In genomic region chr1:241990040-241990439, GRCh38 we compare ENCODE assay signal across 9 cellular contexts. TPM values are rescaled to one million over a fixed set of nuclear protein-coding genes. Genes with fewer than 3 reads are reported as not detected.
DNase-seq lines count a peak whose midpoint lies in the region; ATAC-seq, FAIRE-seq and TF ChIP-seq lines count a peak whose summit lies in the region.
"Had no signal": no experiment of that assay in that cellular context is flagged by ENCODE, and none has a peak within 500 bp of the region (broad histone marks: within the 10 kb centered on the region; RNA-seq: fewer than 3 reads in every experiment).

No MANE protein-coding gene starts in this region.

- H3K9me3 ChIP-seq in astrocyte (ENCODE audit: insufficient read depth, low read depth, low read length) (no peaks in the 10 kb centered on the region), tibial artery (no peaks in the 10 kb centered on the region)

- no peaks in the 10 kb centered on the region for H3K36me3 Mint-ChIP-seq in astrocyte (ENCODE audit: low read depth, unreplicated experiment)
- H3K36me3 Mint-ChIP-seq in activated CD8-positive, alpha-beta memory T cell treated with anti-CD3 and anti-CD28 coated beads, Interleukin-2, amount 10 ng/mL, durations not matched to agents 7 days and 5 days: no peaks in the 10 kb centered on the region

- no peak overlapping the region for H3K4me2 ChIP-seq in astrocyte (ENCODE audit: low read length)

- ATAC-seq in activated CD8-positive, alpha-beta memory T cell treated with anti-CD3 and anti-CD28 coated beads, Interleukin-2, amount 10 ng/mL, durations not matched to agents 7 days and 5 days: no peak

- H3K27me3 Mint-ChIP-seq in astrocyte (ENCODE audit: low read depth, unreplicated experiment): no peaks in the 10 kb centered on the region
- H3K27me3 Mint-ChIP-seq in activated CD8-positive, alpha-beta memory T cell treated with anti-CD3 and anti-CD28 coated beads, Interleukin-2, amount 10 ng/mL, durations not matched to agents 7 days and 5 days: no peaks in the 10 kb centered on the region

- FAIRE-seq in astrocyte (lab: Jason Lieb, UNC): no peak

- no peaks in the 10 kb centered on the region for H4K20me1 ChIP-seq in astrocyte (ENCODE audit: insufficient read depth, low read length)

- H2AFZ ChIP-seq in astrocyte (ENCODE audit: low read depth, low read length): no peak overlapping the region

- no peaks in the 10 kb centered on the region for H3K79me2 ChIP-seq in astrocyte (ENCODE audit: insufficient read depth, low read length)

- H3K27me3 ChIP-seq in astrocyte (ENCODE audit: insufficient read depth, low read length) (no peaks in the 10 kb centered on the region), tibial artery (no peaks in the 10 kb centered on the region)

- H3K9me3 Mint-ChIP-seq in astrocyte (ENCODE audit: unreplicated experiment): no peaks in the 10 kb centered on the region
- H3K9me3 Mint-ChIP-seq in activated CD8-positive, alpha-beta memory T cell treated with anti-CD3 and anti-CD28 coated beads, Interleukin-2, amount 10 ng/mL, durations not matched to agents 7 days and 5 days (ENCODE audit: low read depth): no peaks in the 10 kb centered on the region

- H3K4me1 Mint-ChIP-seq in astrocyte (ENCODE audit: low read depth, unreplicated experiment): peaks cover 13% of the 10 kb centered on the region
- no peaks in the 10 kb centered on the region for H3K4me1 Mint-ChIP-seq in activated CD8-positive, alpha-beta memory T cell treated with anti-CD3 and anti-CD28 coated beads, Interleukin-2, amount 10 ng/mL, durations not matched to agents 7 days and 5 days

- no peak overlapping the region for H3K9ac ChIP-seq in astrocyte (ENCODE audit: low read length)

- peaks cover 5% of the 10 kb centered on the region for H3K4me1 ChIP-seq in astrocyte (ENCODE audit: insufficient read depth, low read length)
- no peaks in the 10 kb centered on the region for H3K4me1 ChIP-seq in tibial artery

- TF ChIP-seq CTCF in astrocyte (IDR thresholded peaks at IDR 0.05; ENCODE audit: insufficient read depth, low read depth, low read length) (no peak), tibial artery (IDR thresholded peaks at IDR 0.05) (no peak)

- DNase-seq in HS-27A (ENCODE audit: low read depth) (peak; percentile 88), astrocyte (ENCODE audit: low read depth) (peak; percentile 92), iPS-NIHi7 (ENCODE audit: extremely low spot score) (peak; percentile 45), tibial artery (peak; percentile 76 to 77), HUDEP-2 (lab: John Stamatoyannopoulos, UW; ENCODE audit: unreplicated experiment in 76 of 76) (no peak), OCI-M1 (lab: John Stamatoyannopoulos, UW) (no peak)
- DNase-seq in activated CD8-positive, alpha-beta memory T cell treated with anti-CD3 and anti-CD28 coated beads, Interleukin-2, amount 10 ng/mL, durations not matched to agents 7 days and 5 days: no peak
- DNase-seq: foreskin melanocyte had no signal

- H3K4me3 Mint-ChIP-seq in astrocyte (ENCODE audit: unreplicated experiment): no peak overlapping the region
- no peak overlapping the region for H3K4me3 Mint-ChIP-seq in activated CD8-positive, alpha-beta memory T cell treated with anti-CD3 and anti-CD28 coated beads, Interleukin-2, amount 10 ng/mL, durations not matched to agents 7 days and 5 days

- intact Hi-C loops in tibial artery (cut with DNase I; ENCODE audit: low total_unique reads): no loop called here

- H3K4me3 ChIP-seq in astrocyte (ENCODE audit: insufficient read depth, low read depth, low read length): no peak overlapping the region
- no peak overlapping the region for H3K4me3 ChIP-seq in tibial artery

- H3K27ac ChIP-seq in astrocyte (ENCODE audit: low read depth, low read length): no peak overlapping the region
- no peak overlapping the region for H3K27ac ChIP-seq in tibial artery

- CTCF ChIA-PET in activated CD8-positive, alpha-beta memory T cell treated with anti-CD3 and anti-CD28 coated beads, Interleukin-2, amount 10 ng/mL, durations not matched to agents 7 days and 5 days (lab: Charles Lee): no interaction called here

- H3K36me3 ChIP-seq in astrocyte (ENCODE audit: insufficient read depth, low read length) (no peaks in the 10 kb centered on the region), tibial artery (no peaks in the 10 kb centered on the region)

- H3K27ac Mint-ChIP-seq in astrocyte (ENCODE audit: unreplicated experiment): no peak overlapping the region
- no peak overlapping the region for H3K27ac Mint-ChIP-seq in activated CD8-positive, alpha-beta memory T cell treated with anti-CD3 and anti-CD28 coated beads, Interleukin-2, amount 10 ng/mL, durations not matched to agents 7 days and 5 days

RNA-seq across cellular contexts. Expression of gene MAP1LC3C, which starts 8.9 kb away (rescaled TPM):
- total RNA-seq in astrocyte: 3.4 and 9.9 TPM in 2 replicates
- total RNA-seq in activated CD8-positive, alpha-beta memory T cell treated with anti-CD3 and anti-CD28 coated beads, Interleukin-2, amount 10 ng/mL, durations not matched to agents 7 days and 5 days: not detected
- total RNA-seq: T-helper 1 cell treated with Interleukin-12 subunit alpha and Interleukin-12 subunit beta and Interleukin-4 antibody, amounts not matched to agents 30 ng/mL and 1 ng/mL, for 36 hours had no signal

RNA-seq across cellular contexts. Expression of gene BECN2, which starts 32.5 kb away (rescaled TPM):
- total RNA-seq in astrocyte: not detected in 2 replicates
- total RNA-seq in activated CD8-positive, alpha-beta memory T cell treated with anti-CD3 and anti-CD28 coated beads, Interleukin-2, amount 10 ng/mL, durations not matched to agents 7 days and 5 days: not detected
- total RNA-seq: T-helper 1 cell treated with Interleukin-12 subunit alpha and Interleukin-12 subunit beta and Interleukin-4 antibody, amounts not matched to agents 30 ng/mL and 1 ng/mL, for 36 hours had no signal

Comparison
In these comparisons a context has a peak if more than half of its experiments do, and no peak if none do; other contexts are left out.
1. DNase-seq: peak in HS-27A (single experiment), astrocyte (single experiment), iPS-NIHi7 (single experiment) and tibial artery (2 of 2); none in activated CD8-positive, alpha-beta memory T cell treated with anti-CD3 and anti-CD28 coated beads, Interleukin-2, amount 10 ng/mL, durations not matched to agents 7 days and 5 days (single experiment), HUDEP-2 (0 of 76) and OCI-M1 (single experiment).